19 cellular contexts compared by ENCODE assay signal in genomic region chr15:36499751-36500389, GRCh38.
DNase-seq lines count a peak whose midpoint lies in the region; ATAC-seq, FAIRE-seq and TF ChIP-seq lines count a peak whose summit lies in the region.
"Had no signal": no experiment of that assay in that cellular context is flagged by ENCODE, and none has a peak within 500 bp of the region (broad histone marks: within the 10 kb centered on the region; RNA-seq: fewer than 3 reads in every experiment).

No MANE protein-coding gene starts in this region.

- no peak for TF ChIP-seq RAD21 in A549 (conservative IDR thresholded peaks at IDR 0.05 in 1 of 2, IDR thresholded peaks at IDR 0.05 in 1 of 2)

- no peak overlapping the region for H3K27ac Mint-ChIP-seq in naive thymus-derived CD8-positive, alpha-beta T cell
- H3K27ac Mint-ChIP-seq: activated T-helper 2 cell treated with anti-CD3 and anti-CD28 coated beads, Interferon-gamma antibody, Interleukin-2, Interleukin-4, amounts not matched to agents 10 μg/mL and 5 μg/mL and 100 μg/mL, durations not matched to agents 14 hours and 24 hours and 36 hours; CD8-positive, alpha-beta T cell; IgD-negative memory B cell; stimulated activated memory B cell treated with anti-CD40 and anti-IgM and Interleukin-4, amounts not matched to agents 10 μg/mL and 1 μg/mL and 100 μg/mL, for 72 hours had no signal

- CTCF ChIA-PET in A549 (lab: Yijun Ruan, JAX): interaction anchor here (1.0 to 1.4 kb wide), 5 partner anchors 22 to 749 kb away, joined by 3 to 4 read pairs (median 3); no protein-coding TSS in a partner anchor

- peak overlapping the region; percentile 16; the same call in 2 of the 3 replicates for H3K4me2 ChIP-seq in A549

- DNase-seq in A549 (ENCODE audit: low read depth in 1 of 2, low spot score in 1 of 2) (no peak), H54 (ENCODE audit: insufficient read length, low spot score) (no peak), adipocyte (ENCODE audit: low read depth) (peak; percentile 65), iris pigment epithelial cell (ENCODE audit: low read depth) (peak; percentile 10), RPMI8226 (no peak)
- no peak for DNase-seq in naive thymus-derived CD8-positive, alpha-beta T cell
- DNase-seq in effector memory CD4-positive, alpha-beta T cell: no peak
- DNase-seq: activated CD4-positive, alpha-beta T cell treated with anti-CD3 and anti-CD28 coated beads for 4 hours; CD8-positive, alpha-beta T cell; DND-41; left ventricle myocardium inferior; MM.1S; NCI-H187; right lobe of liver had no signal

- no peaks in the 10 kb centered on the region for H3K4me1 Mint-ChIP-seq in naive thymus-derived CD8-positive, alpha-beta T cell
- H3K4me1 Mint-ChIP-seq: stimulated activated memory B cell treated with anti-CD40 and anti-IgM and Interleukin-4, amounts not matched to agents 10 μg/mL and 1 μg/mL and 100 μg/mL, for 72 hours had no signal

- no peaks in the 10 kb centered on the region for H3K27me3 ChIP-seq in adipocyte (replicated peaks; ENCODE audit: control insufficient read depth, insufficient read depth, low read length)
- no peaks in the 10 kb centered on the region for H3K27me3 ChIP-seq in effector memory CD4-positive, alpha-beta T cell (replicated peaks; ENCODE audit: control insufficient read depth, insufficient read depth, low read length, poor library complexity, severe bottlenecking)
- H3K27me3 ChIP-seq: right lobe of liver had no signal

- H3K9ac ChIP-seq in adipocyte (ENCODE audit: low read length): no peak overlapping the region

- no peak for ATAC-seq in A549
- no peak for ATAC-seq in HG02642 (IDR thresholded peaks at IDR 0.05; ENCODE audit: poor library complexity, unreplicated experiment)
- no peak for ATAC-seq in naive thymus-derived CD8-positive, alpha-beta T cell
- ATAC-seq: CD8-positive, alpha-beta T cell; right lobe of liver; stimulated activated memory B cell treated with anti-CD40 and anti-IgM and Interleukin-4, amounts not matched to agents 10 μg/mL and 1 μg/mL and 100 μg/mL, for 72 hours had no signal

- H3K9me3 Mint-ChIP-seq in naive thymus-derived CD8-positive, alpha-beta T cell: no peaks in the 10 kb centered on the region
- H3K9me3 Mint-ChIP-seq: activated T-helper 2 cell treated with anti-CD3 and anti-CD28 coated beads, Interferon-gamma antibody, Interleukin-2, Interleukin-4, amounts not matched to agents 10 μg/mL and 5 μg/mL and 100 μg/mL, durations not matched to agents 14 hours and 24 hours and 36 hours; CD8-positive, alpha-beta T cell; stimulated activated memory B cell treated with anti-CD40 and anti-IgM and Interleukin-4, amounts not matched to agents 10 μg/mL and 1 μg/mL and 100 μg/mL, for 72 hours had no signal

- no peaks in the 10 kb centered on the region for H3K36me3 Mint-ChIP-seq in naive thymus-derived CD8-positive, alpha-beta T cell
- H3K36me3 Mint-ChIP-seq: CD8-positive, alpha-beta T cell; IgD-negative memory B cell; stimulated activated memory B cell treated with anti-CD40 and anti-IgM and Interleukin-4, amounts not matched to agents 10 μg/mL and 1 μg/mL and 100 μg/mL, for 72 hours had no signal

- H3K4me1 ChIP-seq in A549 (peaks cover 30% of the 10 kb centered on the region), adipocyte (ENCODE audit: control insufficient read depth, insufficient read depth, low read length) (peaks cover 20% of the 10 kb centered on the region)
- no peaks in the 10 kb centered on the region for H3K4me1 ChIP-seq in effector memory CD4-positive, alpha-beta T cell (ENCODE audit: control insufficient read depth, insufficient read depth, low read length, poor library complexity, severe bottlenecking)

- no peak overlapping the region for H3K4me3 ChIP-seq in A549
- no peak overlapping the region for H3K4me3 ChIP-seq in adipocyte (ENCODE audit: low read length)
- H3K4me3 ChIP-seq in effector memory CD4-positive, alpha-beta T cell (ENCODE audit: insufficient read depth, low read depth, low read length, poor library complexity, severe bottlenecking): no peak overlapping the region
- H3K4me3 ChIP-seq: left ventricle myocardium inferior, right lobe of liver, thoracic aorta had no signal

- H3K27ac ChIP-seq in A549: peak overlapping the region; percentile 32 to 59; a peak in 4 of 6 replicates
- H3K27ac ChIP-seq in effector memory CD4-positive, alpha-beta T cell (ENCODE audit: insufficient read depth, low read length, poor library complexity, severe bottlenecking): no peak overlapping the region
- H3K27ac ChIP-seq: right lobe of liver, thoracic aorta had no signal

- H3K4me3 Mint-ChIP-seq in naive thymus-derived CD8-positive, alpha-beta T cell: no peak overlapping the region
- H3K4me3 Mint-ChIP-seq: CD8-positive, alpha-beta T cell; IgD-negative memory B cell; stimulated activated memory B cell treated with anti-CD40 and anti-IgM and Interleukin-4, amounts not matched to agents 10 μg/mL and 1 μg/mL and 100 μg/mL, for 72 hours had no signal

- WGBS in A549 (ENCODE audit: missing lambda C conversion rate): 61% methylated on average over 3 of the region's 3 CpGs

- TF ChIP-seq EP300 in A549 (IDR thresholded peaks at IDR 0.05): no peak

- H3K9me3 ChIP-seq in A549 (no peaks in the 10 kb centered on the region), adipocyte (ENCODE audit: control insufficient read depth, low read length) (no peaks in the 10 kb centered on the region)
- no peaks in the 10 kb centered on the region for H3K9me3 ChIP-seq in effector memory CD4-positive, alpha-beta T cell (ENCODE audit: control insufficient read depth, low read length)
- H3K9me3 ChIP-seq: left ventricle myocardium inferior, right lobe of liver, thoracic aorta had no signal

- no peak for TF ChIP-seq CTCF in A549 (IDR thresholded peaks at IDR 0.05)

- no peaks in the 10 kb centered on the region for H3K36me3 ChIP-seq in adipocyte (ENCODE audit: control insufficient read depth, insufficient read depth, low read length, severe bottlenecking)
- no peaks in the 10 kb centered on the region for H3K36me3 ChIP-seq in effector memory CD4-positive, alpha-beta T cell (ENCODE audit: control insufficient read depth, insufficient read depth, low read length)
- H3K36me3 ChIP-seq: left ventricle myocardium inferior, right lobe of liver, thoracic aorta had no signal

- no peak for FAIRE-seq in A549 (lab: Jason Lieb, UNC)
- FAIRE-seq in H54 (lab: Jason Lieb, UNC): peak; percentile 93

- TF ChIP-seq POLR2A in A549 (IDR thresholded peaks at IDR 0.05; ENCODE audit: low read length) (no peak), H54 (IDR thresholded peaks at IDR 0.05; ENCODE audit: low read depth, low read length) (no peak)

- H3K27me3 Mint-ChIP-seq in naive thymus-derived CD8-positive, alpha-beta T cell: peaks cover 4 to 14% (median 6%) of the 10 kb centered on the region in 5 donors
- H3K27me3 Mint-ChIP-seq: stimulated activated memory B cell treated with anti-CD40 and anti-IgM and Interleukin-4, amounts not matched to agents 10 μg/mL and 1 μg/mL and 100 μg/mL, for 72 hours had no signal

- POLR2A ChIA-PET in A549 (lab: Yijun Ruan, JAX): no interaction called here
- POLR2A ChIA-PET in naive thymus-derived CD8-positive, alpha-beta T cell (lab: Charles Lee): no interaction called here

TF ChIP-seq in A549, 52 proteins besides CTCF, POLR2A, EP300 and RAD21:
- no peak for TF ChIP-seq HES2 (IDR thresholded peaks at IDR 0.05)
- no peak for TF ChIP-seq NPAS2 (CRISPR knock-in tag; IDR thresholded peaks at IDR 0.05; ENCODE audit: borderline replicate concordance)
- TF ChIP-seq BCL3 (IDR thresholded peaks at IDR 0.05): no peak
- TF ChIP-seq ZSCAN20 (CRISPR knock-in tag; IDR thresholded peaks at IDR 0.05): no peak
- TF ChIP-seq TFCP2L1 (CRISPR knock-in tag; IDR thresholded peaks at IDR 0.05): no peak
- no peak for TF ChIP-seq EHF (CRISPR knock-in tag; IDR thresholded peaks at IDR 0.05)
- no peak for TF ChIP-seq PBX3 (IDR thresholded peaks at IDR 0.05)
- no peak for TF ChIP-seq HMGXB4 (CRISPR knock-in tag; IDR thresholded peaks at IDR 0.05; ENCODE audit: borderline replicate concordance)
- TF ChIP-seq ZC3H11A (IDR thresholded peaks at IDR 0.05): no peak
- TF ChIP-seq JUNB (IDR thresholded peaks at IDR 0.05): no peak

Comparison
In these comparisons a context has a peak if more than half of its experiments do, and no peak if none do; other contexts are left out.
1. DNase-seq: peak in adipocyte (single experiment) and iris pigment epithelial cell (single experiment); none in A549 (0 of 2), H54 (single experiment), RPMI8226 (single experiment), naive thymus-derived CD8-positive, alpha-beta T cell (0 of 10) and effector memory CD4-positive, alpha-beta T cell (0 of 3).